ENCODE assay signal across 10 cellular contexts in the genomic region with DNA sequence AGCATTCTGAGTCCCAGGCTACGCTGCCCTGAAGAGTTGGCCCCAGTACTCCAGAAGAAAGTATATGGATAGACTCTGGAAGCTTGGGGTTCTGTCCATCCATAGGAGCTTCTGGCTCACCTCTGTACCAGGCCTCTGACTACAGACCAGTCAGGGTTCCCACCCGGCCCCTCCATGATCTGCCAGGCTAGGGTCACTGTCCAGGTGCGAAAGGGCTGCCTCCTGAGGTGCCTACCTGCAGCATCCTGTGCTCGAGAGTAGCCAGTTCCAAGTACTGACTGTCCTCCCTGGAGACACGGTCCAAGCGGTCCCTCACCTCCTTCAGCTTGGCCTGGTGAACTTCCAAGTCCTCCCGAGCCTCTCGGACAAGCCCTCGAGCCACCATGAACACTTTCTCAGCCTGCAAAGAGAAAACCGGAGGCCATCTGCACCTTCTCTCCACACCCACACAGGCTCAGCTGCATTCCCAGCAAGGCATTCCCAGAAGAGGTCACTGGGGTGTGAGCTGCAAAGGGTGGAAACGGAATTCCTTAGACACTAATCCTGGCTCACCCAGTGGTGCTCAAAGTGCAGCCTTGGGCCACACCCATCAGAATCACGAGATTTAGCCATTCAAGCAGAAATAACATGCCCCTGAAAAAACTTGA. TPM values are rescaled to one million over a fixed set of nuclear protein-coding genes. Genes with fewer than 3 reads are reported as not detected.
DNase-seq lines count a peak whose midpoint lies in the region; TF ChIP-seq lines count a peak whose summit lies in the region.
"Had no signal": no experiment of that assay in that cellular context is flagged by ENCODE, and none has a peak within 500 bp of the region (broad histone marks: within the 10 kb centered on the region; RNA-seq: fewer than 3 reads in every experiment).

No MANE protein-coding gene starts in this region.

- H2AFZ ChIP-seq in mammary epithelial cell (ENCODE audit: low read depth, low read length) = peak overlapping the region; percentile 6

- no peaks in the 10 kb centered on the region for H4K20me1 ChIP-seq in mammary epithelial cell (ENCODE audit: insufficient read depth, low read length)

- H3K9ac ChIP-seq in mammary epithelial cell (ENCODE audit: insufficient read depth, low read length) = no peak overlapping the region

- H3K36me3 ChIP-seq in mammary epithelial cell (ENCODE audit: insufficient read depth, low read length) (no peaks in the 10 kb centered on the region), spleen (peaks cover 0 to 34% (median 18%) of the 10 kb centered on the region in 6 donors)

- peaks cover 58% of the 10 kb centered on the region for H3K4me1 ChIP-seq in mammary epithelial cell (ENCODE audit: insufficient read depth, low read length)
- H3K4me1 ChIP-seq in spleen = peaks cover 11 to 83% (median 52%) of the 10 kb centered on the region in 6 donors

- TF ChIP-seq CTCF in mammary epithelial cell (conservative IDR thresholded peaks at IDR 0.05 in 1 of 2, IDR thresholded peaks at IDR 0.05 in 1 of 2; ENCODE audit: extremely low read depth in 1 of 2, insufficient read depth in 1 of 2, low read depth in 1 of 2, low read length in 2 of 2) (peak in 1 of 2 donors; percentile 4), spleen (IDR thresholded peaks at IDR 0.05 in 8 of 11, conservative IDR thresholded peaks at IDR 0.05 in 3 of 11) (no peak)

- H3K27me3 ChIP-seq in mammary epithelial cell (ENCODE audit: insufficient read depth, low read length) = no peaks in the 10 kb centered on the region
- H3K27me3 ChIP-seq in layer of hippocampus (ENCODE audit: control insufficient read depth, insufficient read depth, low read length) = no peaks in the 10 kb centered on the region
- H3K27me3 ChIP-seq in spleen (replicated peaks in 1 of 7) = peaks cover 0 to 17% (median 8%) of the 10 kb centered on the region in 7 donors

- peak; percentile 23 for DNase-seq in HCEC 1CT
- peak; percentile 70 for DNase-seq in mammary epithelial cell
- DNase-seq in spleen = peak; percentile 71
- no peak for DNase-seq in stimulated activated CD4-positive, alpha-beta T cell treated with anti-CD3 and anti-CD28 coated beads, Interleukin-2, amount 100 ng/mL, for 48 hours
- DNase-seq in DMS79 treated with DMSO at 0.1 percent for 48 hours (lab: John Stamatoyannopoulos, UW) = no peak
- no peak for DNase-seq in T-helper 1 cell
- no peak for DNase-seq in T1000 (lab: John Stamatoyannopoulos, UW)
- DNase-seq: stimulated activated CD4-positive, alpha-beta T cell treated with anti-CD3 and anti-CD28 coated beads, Interleukin-4, amount 100 ng/mL, for 4 hours had no signal

- no peak for TF ChIP-seq POLR2A in spleen (IDR thresholded peaks at IDR 0.05)

- peak overlapping the region; percentile 74 for H3K4me2 ChIP-seq in mammary epithelial cell (ENCODE audit: insufficient read depth, low read depth, low read length)

- WGBS in mammary epithelial cell (ENCODE audit: low coverage, missing lambda C conversion rate) = 36% methylated on average over 12 of the region's 12 CpGs
- WGBS in spleen, 5 donors = 69 to 91% (median 78%) methylated on average over 12 of the region's 12 CpGs

- in situ Hi-C loops in mammary epithelial cell (cut with MboI; ENCODE audit: low sequenced_read_pairs in 2 of 2) = no loop called here

- CTCF ChIA-PET in mammary epithelial cell (lab: Charles Lee; ENCODE audit: low non-redundant PET) = interaction anchor here (0.6 to 1.3 kb wide), 3 partner anchors 33 to 239 kb away, joined by 4 to 6 read pairs (median 5); no protein-coding TSS in a partner anchor

- TSS peak; percentile 63 for BruUV-seq in mammary epithelial cell (replicated peaks; lab: Mats Ljungman, UMichigan)

- H3K27ac ChIP-seq in mammary epithelial cell (ENCODE audit: insufficient read depth, low read depth, low read length) (peak overlapping the region; percentile 86), layer of hippocampus (ENCODE audit: low read depth, low read length) (peak overlapping the region; percentile 48), spleen (peak overlapping the region in 6 of 8 donors; percentile 70 to 89 (median 74))

- dilution Hi-C loops in mammary epithelial cell (cut with HindIII; ENCODE audit: low sequenced_read_pairs) = no loop called here

- H3K79me2 ChIP-seq in mammary epithelial cell (ENCODE audit: insufficient read depth, low read length) = peaks cover 62% of the 10 kb centered on the region

- intact Hi-C loops in mammary epithelial cell (cut with micrococcal nuclease) (no loop called here), spleen (cut with DNase I; ENCODE audit: low total_unique reads) (loop anchor here (2.0 to 10.0 kb wide), 2 partner anchors 33 to 159 kb away; no protein-coding TSS in a partner anchor)

- no peaks in the 10 kb centered on the region for H3K9me3 ChIP-seq in mammary epithelial cell (replicated peaks; ENCODE audit: insufficient read depth, low read length)
- H3K9me3 ChIP-seq in spleen = no peaks in the 10 kb centered on the region

- H3K4me3 ChIP-seq in mammary epithelial cell (replicated peaks in 1 of 3; ENCODE audit: insufficient read depth in 1 of 3, low read depth in 2 of 3, low read length in 3 of 3) = peak overlapping the region; percentile 30 to 55 (median 45)
- peak overlapping the region in 7 of 8 donors; percentile 5 to 56 (median 32) for H3K4me3 ChIP-seq in spleen
- H3K4me3 ChIP-seq: K562 had no signal

RNA-seq across cellular contexts. Expression of a gene that starts 3.7 kb away (rescaled TPM):
- 100 to 1,000 TPM; 163 to 195 TPM for total RNA-seq in mammary epithelial cell
- 100 TPM for polyA plus RNA-seq in mammary epithelial cell
- polyA minus RNA-seq in mammary epithelial cell = 205 TPM
- total RNA-seq in spleen = 10 to 100 TPM; 31.8 to 95.9 (median 58.2) TPM
- 10 to 100 TPM; 12.3 to 58.3 (median 35.8) TPM for polyA plus RNA-seq in spleen

RNA-seq across cellular contexts. Expression of a gene that starts 6.3 kb away (rescaled TPM):
- total RNA-seq in mammary epithelial cell (10 to 100 TPM; 25.6 to 27.3 TPM), spleen (10 to 100 TPM in 6 of 7 donors, 1 to 10 TPM in 1; 8.4 to 22.2 (median 18.7) TPM)
- polyA plus RNA-seq in mammary epithelial cell (46.3 TPM), spleen (10 to 100 TPM; 10.2 to 15.8 (median 12.4) TPM)
- 13.6 TPM for polyA minus RNA-seq in mammary epithelial cell

RNA-seq across cellular contexts. Expression of a gene that starts 6.5 kb away (rescaled TPM):
- total RNA-seq in mammary epithelial cell (100 to 1,000 TPM in 1 of 2 donors, 10 to 100 TPM in 1; 80.5 to 270 TPM), spleen (100 to 1,000 TPM; 145 to 258 (median 170) TPM)
- polyA plus RNA-seq in mammary epithelial cell (224 TPM), spleen (100 to 1,000 TPM; 606 to 753 (median 701) TPM)
- polyA minus RNA-seq in mammary epithelial cell = 32.7 TPM

RNA-seq across cellular contexts. Expression of a gene that starts 12.9 kb away (rescaled TPM):
- total RNA-seq in mammary epithelial cell (10 to 100 TPM in 1 of 2 donors, 1 to 10 TPM in 1; 7.2 to 13.2 TPM), spleen (10 to 100 TPM in 1 of 7 donors, 1 to 10 TPM in 6; 6.4 to 10.0 (median 7.0) TPM)
- polyA plus RNA-seq in mammary epithelial cell (11.7 TPM), spleen (1 to 10 TPM; 5.2 to 5.7 (median 5.2) TPM)
- 10.1 TPM for polyA minus RNA-seq in mammary epithelial cell

Comparison
In these comparisons a context has a peak if more than half of its experiments do, and no peak if none do; other contexts are left out.
1. DNase-seq: peak in HCEC 1CT (single experiment), mammary epithelial cell (single experiment) and spleen (single experiment); none in stimulated activated CD4-positive, alpha-beta T cell treated with anti-CD3 and anti-CD28 coated beads, Interleukin-2, amount 100 ng/mL, for 48 hours (0 of 2), DMS79 treated with DMSO at 0.1 percent for 48 hours (single experiment), T-helper 1 cell (0 of 5) and T1000 (single experiment).
2. Peak in every context shown above with its lines, with median percentiles within 50 percentile points of each other: H3K27ac ChIP-seq.